ENCODE assay signal across 12 cellular contexts in genomic region chr12:9667403-9667802, GRCh38. TPM values are rescaled to one million over a fixed set of nuclear protein-coding genes. Genes with fewer than 3 reads are reported as not detected.
A peak's percentile ranks its signal among the peaks of the same experiment; 100 is the strongest.
DNase-seq lines count a peak whose midpoint lies in the region; ATAC-seq, FAIRE-seq and TF ChIP-seq lines count a peak whose summit lies in the region.
"Had no signal": no experiment of that assay in that cellular context is flagged by ENCODE, and none has a peak within 500 bp of the region (broad histone marks: within the 10 kb centered on the region; RNA-seq: fewer than 3 reads in every experiment).

No MANE protein-coding gene starts in this region.

- no peak overlapping the region for H3K27ac Mint-ChIP-seq in type B pancreatic cell
- H3K27ac Mint-ChIP-seq: dendritic cell treated with granulocyte-macrophage colony-stimulating factor and Interleukin-4, amounts not matched to agents 40 ng/mL and 50 ng/mL, for 4 days had no signal

- H3K9me3 Mint-ChIP-seq in type B pancreatic cell, result no peaks in the 10 kb centered on the region
- H3K9me3 Mint-ChIP-seq: dendritic cell treated with granulocyte-macrophage colony-stimulating factor and Interleukin-4, amounts not matched to agents 40 ng/mL and 50 ng/mL, for 4 days had no signal

- TF ChIP-seq CTCF in GM20000 (IDR thresholded peaks at IDR 0.05; ENCODE audit: extremely low read depth, missing control alignments) (no peak), sigmoid colon (IDR thresholded peaks at IDR 0.05) (no peak), type B pancreatic cell (conservative IDR thresholded peaks at IDR 0.05) (no peak), right lobe of liver (IDR thresholded peaks at IDR 0.05) (no peak)

- FAIRE-seq in colon (lab: Jason Lieb, UNC), result peak; percentile 82
- FAIRE-seq: G401.6 had no signal

- H3K27me3 ChIP-seq in sigmoid colon (no peaks in the 10 kb centered on the region), right lobe of liver (no peaks in the 10 kb centered on the region)

- H3K9me3 ChIP-seq in sigmoid colon, result no peaks in the 10 kb centered on the region
- H3K9me3 ChIP-seq in right lobe of liver, result no peaks in the 10 kb centered on the region

- DNase-seq in GM20000 (ENCODE audit: low spot score) (peak; percentile 25), sigmoid colon (no peak), type B pancreatic cell (ENCODE audit: extremely low spot score, unreplicated experiment) (no peak), right lobe of liver (no peak), NCI-H1092 treated with DMSO at 0.1 percent for 48 hours (lab: John Stamatoyannopoulos, UW) (no peak)

- H3K4me3 ChIP-seq in sigmoid colon (no peak overlapping the region), right lobe of liver (no peak overlapping the region)
- H3K4me3 ChIP-seq: skin epidermis had no signal

- intact Hi-C loops in sigmoid colon (cut with DNase I), result no loop called here
- intact Hi-C loops in right lobe of liver (cut with DNase I), result no loop called here

- H3K4me1 Mint-ChIP-seq in type B pancreatic cell (ENCODE audit: unreplicated experiment), result no peaks in the 10 kb centered on the region

- no peaks in the 10 kb centered on the region for H3K27me3 Mint-ChIP-seq in type B pancreatic cell
- H3K27me3 Mint-ChIP-seq: dendritic cell treated with granulocyte-macrophage colony-stimulating factor and Interleukin-4, amounts not matched to agents 40 ng/mL and 50 ng/mL, for 4 days had no signal

- H3K36me3 ChIP-seq in sigmoid colon (peaks cover 0 to 14% (median under 1%) of the 10 kb centered on the region in 4 donors), right lobe of liver (no peaks in the 10 kb centered on the region)

- H3K4me3 Mint-ChIP-seq in type B pancreatic cell, result no peak overlapping the region
- H3K4me3 Mint-ChIP-seq: dendritic cell treated with granulocyte-macrophage colony-stimulating factor and Interleukin-4, amounts not matched to agents 40 ng/mL and 50 ng/mL, for 4 days had no signal

- no peak for TF ChIP-seq EP300 in sigmoid colon (IDR thresholded peaks at IDR 0.05)

- TF ChIP-seq POLR2A in sigmoid colon (IDR thresholded peaks at IDR 0.05), result no peak
- TF ChIP-seq POLR2A in right lobe of liver (IDR thresholded peaks at IDR 0.05), result no peak

- H3K27ac ChIP-seq in sigmoid colon (no peak overlapping the region), right lobe of liver (no peak overlapping the region)

- peaks cover 50% of the 10 kb centered on the region for H3K36me3 Mint-ChIP-seq in type B pancreatic cell

- 33 to 51% methylated on average over 2 of the region's 2 CpGs for whole genome bisulfite sequencing in sigmoid colon, 2 donors
- WGBS in right lobe of liver (ENCODE audit: insufficient coverage, low coverage, low lambda C conversion rate, missing lambda C conversion rate), result 65% methylated on average over 2 of the region's 2 CpGs

- ATAC-seq in GM18502 (IDR thresholded peaks at IDR 0.05; ENCODE audit: poor library complexity, unreplicated experiment), result peak; percentile 45
- peak; percentile 61 for ATAC-seq in HG03342 (IDR thresholded peaks at IDR 0.05; ENCODE audit: unreplicated experiment)
- ATAC-seq in right lobe of liver, result no peak

- H3K4me1 ChIP-seq in sigmoid colon (peaks cover 0 to 20% (median 4%) of the 10 kb centered on the region in 4 donors), right lobe of liver (no peaks in the 10 kb centered on the region)

RNA-seq across cellular contexts. Expression of gene CLEC2D, which starts 2.1 kb away (rescaled TPM):
- total RNA-seq in sigmoid colon (10 to 100 TPM in 1 of 4 donors, 1 to 10 TPM in 3; 6.4 to 18.6 (median 8.8) TPM), type B pancreatic cell (ENCODE audit: low replicate concordance) (9.2 and 10.3 TPM in 2 replicates), right lobe of liver (1 to 10 TPM in 5 of 6 experiments, under 1 TPM in 1; 0.62 to 4.4 (median 1.6) TPM)
- 10 to 100 TPM in 1 of 3 donors, 1 to 10 TPM in 1, under 1 TPM in 1; 0.69 to 24.0 (median 1.2) TPM for polyA plus RNA-seq in sigmoid colon

RNA-seq across cellular contexts. Expression of gene KLRB1, which starts 59.7 kb away (rescaled TPM):
- total RNA-seq in sigmoid colon (1 to 10 TPM in 2 of 4 donors, under 1 TPM in 1, not detected in 1; 0.49 to 1.5 (median 1.1) TPM), type B pancreatic cell (ENCODE audit: low replicate concordance) (not detected in 2 replicates), right lobe of liver (1 to 10 TPM in 3 of 6 experiments, under 1 TPM in 3; 0.22 to 1.9 (median 1.1) TPM)
- polyA plus RNA-seq in sigmoid colon, result 1 to 10 TPM; 1.4 to 3.6 (median 3.4) TPM
- total RNA-seq: HT-29 had no signal

Comparison
In these comparisons a context has a peak if more than half of its experiments do, and no peak if none do; other contexts are left out.
1. ATAC-seq: peak in GM18502 (single experiment) and HG03342 (single experiment); none in right lobe of liver (0 of 4).